In the genomic region with DNA sequence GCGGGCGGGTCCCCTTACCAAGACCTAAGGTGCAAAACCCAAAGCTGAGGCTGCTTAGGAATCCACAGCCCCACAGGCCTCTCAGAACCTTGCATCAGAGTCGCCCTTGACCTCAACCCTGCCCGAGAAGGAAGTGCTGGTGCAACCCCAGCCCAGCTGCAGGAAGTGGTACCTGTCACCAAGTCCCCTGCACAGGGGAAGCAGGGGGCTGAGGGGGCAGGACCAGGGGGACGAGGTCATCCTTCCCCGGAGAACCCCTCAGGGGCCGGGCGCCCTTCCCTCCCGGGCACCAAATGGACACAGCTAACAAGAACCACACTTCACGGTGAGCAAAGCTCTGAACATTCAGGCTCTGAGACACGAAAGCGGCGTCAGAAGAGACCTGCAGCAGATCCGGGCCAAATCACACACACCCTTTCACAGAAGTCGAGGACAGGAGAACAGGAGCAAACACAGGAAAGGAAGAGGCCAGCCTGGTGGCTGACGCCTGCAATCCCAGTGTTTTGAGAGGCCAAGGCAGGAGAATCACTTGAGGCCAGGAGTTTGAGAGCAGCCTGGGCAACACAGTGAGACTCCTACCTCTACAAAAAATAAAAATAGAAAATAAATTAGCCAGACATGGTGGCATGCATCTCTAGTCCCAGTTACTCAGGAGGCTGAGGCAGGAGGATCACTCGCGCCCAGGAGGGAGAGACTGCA, we compare ENCODE assay signal across 1 cellular context.
TF ChIP-seq lines count a peak whose summit lies in the region.

No MANE protein-coding gene starts in this region.

TF ChIP-seq in SK-N-SH, 30 proteins besides CTCF, POLR2A, EP300 and RAD21 (continued from another document):
- no peak for TF ChIP-seq GABPA (IDR thresholded peaks at IDR 0.05; ENCODE audit: low read depth)
- no peak for TF ChIP-seq NRF1 (IDR thresholded peaks at IDR 0.05; ENCODE audit: low read depth, low read length)
- no peak for TF ChIP-seq ELF1 (IDR thresholded peaks at IDR 0.05)
- TF ChIP-seq MEF2A (IDR thresholded peaks at IDR 0.05; ENCODE audit: borderline replicate concordance, low read depth): no peak
- TF ChIP-seq FOXM1 (IDR thresholded peaks at IDR 0.05; ENCODE audit: low read depth): no peak
- TF ChIP-seq GATA2 (CRISPR knock-in tag; IDR thresholded peaks at IDR 0.05): no peak
- TF ChIP-seq EZH2phosphoT487 (IDR thresholded peaks at IDR 0.05; ENCODE audit: borderline replicate concordance, low read depth): no peak
- TF ChIP-seq FOXJ3 (CRISPR knock-in tag; IDR thresholded peaks at IDR 0.05): no peak
